8 cellular contexts compared by ENCODE assay signal in the genomic region with DNA sequence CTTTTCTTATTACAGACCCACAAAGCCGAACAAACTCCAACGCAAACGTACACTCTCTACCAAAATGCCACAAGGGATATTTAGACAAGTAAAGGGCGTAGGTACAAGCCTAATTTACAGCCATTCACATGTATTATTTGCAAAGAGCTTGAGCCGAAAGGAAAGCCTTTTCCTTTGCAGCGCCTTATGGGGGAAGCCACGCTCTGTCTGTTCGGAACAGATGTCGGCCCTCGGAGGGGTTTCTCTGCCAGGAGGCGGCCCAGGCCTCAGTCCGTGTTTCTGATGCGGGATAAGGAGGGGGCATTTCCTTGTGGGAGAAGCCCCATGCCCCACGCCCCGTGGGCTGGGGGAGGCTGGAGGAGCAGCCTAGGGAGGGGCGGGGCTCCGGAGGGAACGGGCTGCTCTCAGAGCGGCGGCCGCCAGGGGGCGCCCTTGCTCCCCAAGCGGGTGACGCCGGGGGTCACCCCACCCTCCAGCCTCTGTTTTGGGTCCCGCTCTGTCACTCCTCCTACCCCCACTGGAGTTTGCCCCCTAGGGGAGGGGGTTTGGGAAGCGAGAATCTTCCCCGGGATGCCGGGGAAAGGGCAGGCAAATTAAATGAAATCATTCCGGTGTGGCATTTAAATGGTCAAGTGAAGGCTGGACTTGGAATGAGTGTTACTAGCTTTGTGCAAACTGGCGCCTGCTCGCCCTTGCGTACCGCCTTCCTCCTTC. TPM values are rescaled to one million over a fixed set of nuclear protein-coding genes. Genes with fewer than 3 reads are reported as not detected.
A peak's percentile ranks its signal among the peaks of the same experiment; 100 is the strongest.
DNase-seq lines count a peak whose midpoint lies in the region; ATAC-seq, FAIRE-seq and TF ChIP-seq lines count a peak whose summit lies in the region.

No MANE protein-coding gene starts in this region.

- BruUV-seq in endothelial cell of umbilical vein (replicated peaks; lab: Mats Ljungman, UMichigan), result no TSS peak

- FAIRE-seq in endothelial cell of umbilical vein (lab: Jason Lieb, UNC), result no peak

- H3K9me3 ChIP-seq in endothelial cell of umbilical vein (replicated peaks; ENCODE audit: control insufficient read depth, insufficient read depth, low read length), result no peaks in the 10 kb centered on the region

- peak; percentile 72 to 94 for TF ChIP-seq CTCF in endothelial cell of umbilical vein (IDR thresholded peaks at IDR 0.05; ENCODE audit: extremely low read depth in 1 of 2, insufficient read depth in 1 of 2, low read depth in 1 of 2, low read length in 2 of 2)

- peak overlapping the region; percentile 18 for H3K4me2 ChIP-seq in endothelial cell of umbilical vein (ENCODE audit: insufficient read depth, low read length)

- H3K79me2 ChIP-seq in endothelial cell of umbilical vein (ENCODE audit: control insufficient read depth, insufficient read depth, low read length), result no peaks in the 10 kb centered on the region

- CTCF ChIA-PET in endothelial cell of umbilical vein (lab: Charles Lee), result interaction anchor here (0.6 to 2.4 kb wide), 19 partner anchors 8 to 1875 kb away, joined by 3 to 11 read pairs (median 4); no protein-coding TSS in a partner anchor

- H3K27ac ChIP-seq in endothelial cell of umbilical vein (ENCODE audit: insufficient read depth, low read depth, low read length), result no peak overlapping the region

- dilution Hi-C loops in endothelial cell of umbilical vein (cut with MboI; ENCODE audit: extremely low pct_ligation_motif_present, low sequenced_read_pairs), result no loop called here

- DNase-seq in NCI-H1092 treated with DMSO at 0.1 percent for 48 hours (lab: John Stamatoyannopoulos, UW) (peak; percentile 32), NCI-H1092 (lab: John Stamatoyannopoulos, UW) (no peak), NOMO-1 (lab: John Stamatoyannopoulos, UW; ENCODE audit: unreplicated experiment in 2 of 2) (peak; percentile 61 to 73), endothelial cell of umbilical vein (ENCODE audit: low read depth, low spot score) (peak; percentile 43), midbrain (lab: John Stamatoyannopoulos, UW) (peak; percentile 82)
- DNase-seq in activated CD8-positive, alpha-beta memory T cell treated with anti-CD3 and anti-CD28 coated beads, Interleukin-2, amount 50 U/mL, for 24 hours (ENCODE audit: extremely low read depth), result peak; percentile 5
- peak; percentile 49 for DNase-seq in stimulated activated CD8-positive, alpha-beta memory T cell treated with anti-CD3 and anti-CD28 coated beads, Interleukin-15, amount 100 ng/mL, for 24 hours (ENCODE audit: low read depth)

- peak; percentile 93 for ATAC-seq in HG02852 (IDR thresholded peaks at IDR 0.05; ENCODE audit: unreplicated experiment)

- intact Hi-C loops in endothelial cell of umbilical vein (cut with micrococcal nuclease), result loop anchor here (1.0 kb wide), 1 partner anchor 1875 kb away; no protein-coding TSS in a partner anchor

- no peak overlapping the region for H3K9ac ChIP-seq in endothelial cell of umbilical vein (replicated peaks; ENCODE audit: extremely low read depth, insufficient read depth, low read length)

- H3K27me3 ChIP-seq in endothelial cell of umbilical vein (ENCODE audit: control insufficient read depth in 2 of 2, insufficient read depth in 2 of 2, low read length in 2 of 2), result peaks cover 4 to 15% of the 10 kb centered on the region in 2 experiments

- H3K4me3 ChIP-seq in endothelial cell of umbilical vein (replicated peaks in 1 of 3; ENCODE audit: insufficient read depth in 1 of 3, low read depth in 1 of 3, low read length in 3 of 3), result peak overlapping the region in 1 of 3 experiments; percentile 29

- no peak for TF ChIP-seq POLR2A in endothelial cell of umbilical vein (IDR thresholded peaks at IDR 0.05; ENCODE audit: low read depth, low read length)

- H3K36me3 ChIP-seq in endothelial cell of umbilical vein (ENCODE audit: control insufficient read depth in 2 of 2, extremely low read depth in 1 of 2, insufficient read depth in 2 of 2, low read length in 2 of 2), result no peaks in the 10 kb centered on the region

- POLR2A ChIA-PET in endothelial cell of umbilical vein (lab: Charles Lee), result no interaction called here

- no peaks in the 10 kb centered on the region for H3K9me1 ChIP-seq in endothelial cell of umbilical vein (replicated peaks; ENCODE audit: control insufficient read depth, extremely low read depth, insufficient read depth, low read length)

- H3K4me1 ChIP-seq in endothelial cell of umbilical vein (ENCODE audit: control insufficient read depth, extremely low read depth, insufficient read depth, low read length), result no peaks in the 10 kb centered on the region

- H2AFZ ChIP-seq in endothelial cell of umbilical vein (ENCODE audit: low read depth, low read length), result peak overlapping the region; percentile 66

- no peaks in the 10 kb centered on the region for H4K20me1 ChIP-seq in endothelial cell of umbilical vein (replicated peaks; ENCODE audit: control insufficient read depth, extremely low read depth, insufficient read depth, low read length)

TF ChIP-seq in endothelial cell of umbilical vein, 7 proteins besides CTCF, POLR2A, EP300 and RAD21:
- TF ChIP-seq POLR2AphosphoS5 (IDR thresholded peaks at IDR 0.05; ENCODE audit: insufficient read depth, low read depth, low read length), result no peak
- TF ChIP-seq MAX (IDR thresholded peaks at IDR 0.05; ENCODE audit: insufficient read depth, insufficient read length), result no peak
- no peak for TF ChIP-seq EZH2 (IDR thresholded peaks at IDR 0.05; ENCODE audit: borderline replicate concordance, low read depth, low read length, severe bottlenecking)
- TF ChIP-seq MYC (IDR thresholded peaks at IDR 0.05; ENCODE audit: low read depth, low read length), result no peak
- TF ChIP-seq GATA2 (IDR thresholded peaks at IDR 0.05; ENCODE audit: insufficient read depth, insufficient read length, low read depth, low read length), result no peak
- no peak for TF ChIP-seq JUN (IDR thresholded peaks at IDR 0.05; ENCODE audit: borderline replicate concordance, insufficient read depth, insufficient read length, low read depth)
- TF ChIP-seq FOS (IDR thresholded peaks at IDR 0.05; ENCODE audit: borderline replicate concordance, insufficient read depth, low read length), result no peak
TF ChIP-seq in endothelial cell of umbilical vein: peak in this region for 0.

RNA-seq across cellular contexts. Expression of gene HTR2A, which starts 2.9 kb away (rescaled TPM):
- not detected in 2 replicates for total RNA-seq in endothelial cell of umbilical vein
- polyA plus RNA-seq in endothelial cell of umbilical vein, result not detected in 2 replicates
- polyA plus RNA-seq in endothelial cell of umbilical vein (2011; cell fraction: cytosol; rRNA removed), result not detected in 2 replicates
- not detected in 2 replicates for polyA plus RNA-seq in endothelial cell of umbilical vein (2011; cell fraction: nucleus; rRNA removed)
- not detected in 2 replicates for polyA plus RNA-seq in endothelial cell of umbilical vein (2012)
- not detected in 2 replicates for polyA minus RNA-seq in endothelial cell of umbilical vein
- not detected for polyA minus RNA-seq in endothelial cell of umbilical vein (2011; cell fraction: cytosol; rRNA and poly(A)+ RNA removed)
- not detected in 2 replicates for polyA minus RNA-seq in endothelial cell of umbilical vein (2011; cell fraction: nucleus; rRNA and poly(A)+ RNA removed)
